In the genomic region with DNA sequence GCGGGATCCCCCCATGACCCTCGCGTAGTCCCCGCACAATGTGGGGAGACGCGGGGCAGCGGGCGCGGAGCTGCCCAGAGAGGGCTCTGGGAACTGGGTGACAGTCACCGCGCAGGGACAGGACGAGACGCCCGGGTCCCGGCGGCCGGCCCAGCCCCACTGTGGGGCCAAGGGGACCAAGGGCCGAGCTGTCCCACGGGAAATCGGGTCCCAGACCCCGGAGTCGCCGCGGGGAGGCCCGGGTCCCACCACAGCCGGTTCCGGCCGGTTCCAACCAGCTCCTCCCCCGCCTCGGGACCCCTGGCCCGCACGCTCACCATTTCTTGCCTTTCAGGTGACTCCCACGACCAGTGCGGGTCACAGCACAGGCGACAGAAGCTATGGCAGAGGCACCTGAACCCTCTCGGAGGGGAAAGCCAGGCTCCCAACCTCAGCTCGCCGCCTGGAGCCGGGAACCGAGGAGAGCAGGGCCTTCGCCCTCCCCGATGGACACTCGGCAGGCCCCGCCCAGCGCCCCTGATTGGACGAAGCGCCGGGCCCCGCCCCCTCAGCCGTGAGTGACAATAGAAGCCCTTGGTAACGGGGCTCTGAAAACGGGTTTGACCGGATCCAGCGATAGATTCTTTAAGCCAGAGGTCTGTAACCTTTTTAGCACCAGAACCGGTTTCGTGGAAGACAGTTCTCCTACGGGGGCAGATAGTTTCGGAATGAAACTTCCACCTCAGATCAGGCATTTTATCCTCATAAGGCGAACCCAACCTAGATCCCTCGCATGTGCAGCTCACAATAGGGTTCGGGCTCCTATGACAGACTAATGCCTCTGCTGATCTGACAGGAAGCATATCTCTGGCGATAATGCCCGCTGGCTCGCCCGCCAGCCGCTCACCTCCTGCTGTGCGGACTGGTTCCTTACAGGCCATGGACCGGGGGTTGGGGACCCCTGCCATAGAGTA, we compare ENCODE assay signal across 8 cellular contexts. TPM values are rescaled to one million over a fixed set of nuclear protein-coding genes. Genes with fewer than 3 reads are reported as not detected.
DNase-seq lines count a peak whose midpoint lies in the region; ATAC-seq, FAIRE-seq and TF ChIP-seq lines count a peak whose summit lies in the region.

A gene (minus strand): TSS at position 460 of the 953 bp plus-strand sequence. CDS start 140 bp downstream, at position 320.

- peaks cover 2% of the 10 kb centered on the region for H3K9me3 Mint-ChIP-seq in activated CD4-positive, alpha-beta T cell treated with anti-CD3 and anti-CD28 coated beads for 36 hours (ENCODE audit: low read depth)

- intact Hi-C loops in activated CD4-positive, alpha-beta T cell treated with anti-CD3 and anti-CD28 coated beads for 36 hours (cut with DNase I, micrococcal nuclease): loop anchor here (1.0 to 5.0 kb wide), 3 partner anchors 33 to 112 kb away; no protein-coding TSS in a partner anchor
- intact Hi-C loops in spleen (cut with DNase I; ENCODE audit: low total_unique reads): no loop called here

- H3K4me3 ChIP-seq in choroid plexus epithelial cell (ENCODE audit: low read depth, low read length) (peak within 1 kb of the TSS; percentile 94), keratinocyte (ENCODE audit: control insufficient read depth in 2 of 3, extremely low read depth in 1 of 3, insufficient read depth in 2 of 3, low read depth in 1 of 3, low read length in 3 of 3) (peak within 1 kb of the TSS; percentile 85 to 93 (median 90)), spleen (peak within 1 kb of the TSS; percentile 55 to 86 (median 70))

- peak; percentile 86 for ATAC-seq in HG02588 (IDR thresholded peaks at IDR 0.05; ENCODE audit: unreplicated experiment)
- ATAC-seq in activated CD4-positive, alpha-beta T cell treated with anti-CD3 and anti-CD28 coated beads for 36 hours: peak; percentile 97

- H3K4me1 Mint-ChIP-seq in activated CD4-positive, alpha-beta T cell treated with anti-CD3 and anti-CD28 coated beads for 36 hours: peaks cover 9% of the 10 kb centered on the region

- peak; percentile 69 for FAIRE-seq in keratinocyte (lab: Jason Lieb, UNC)

- peak within 1 kb of the TSS; percentile 98 for H2AFZ ChIP-seq in keratinocyte (ENCODE audit: control insufficient read depth, low read length)

- TF ChIP-seq CTCF in choroid plexus epithelial cell (conservative IDR thresholded peaks at IDR 0.05; ENCODE audit: low read depth, low read length) (peak; percentile 14), keratinocyte (optimal IDR thresholded peaks at IDR 0.05 in 1 of 3, IDR thresholded peaks at IDR 0.05 in 1 of 3, conservative IDR thresholded peaks at IDR 0.05 in 1 of 3; ENCODE audit: extremely low read depth in 1 of 3, insufficient read depth in 2 of 3, low read length in 3 of 3) (no peak), spleen (IDR thresholded peaks at IDR 0.05 in 8 of 11, conservative IDR thresholded peaks at IDR 0.05 in 3 of 11) (peak in 1 of 11 experiments; percentile 9)

- H3K79me2 ChIP-seq in keratinocyte (ENCODE audit: control insufficient read depth, insufficient read depth, low read length): peaks cover 2% of the 10 kb centered on the region

- H3K9me1 ChIP-seq in keratinocyte (ENCODE audit: control insufficient read depth, extremely low read depth, insufficient read depth, low read length): no peaks in the 10 kb centered on the region

- peak within 1 kb of the TSS; percentile 88 for H3K4me2 ChIP-seq in keratinocyte (ENCODE audit: control insufficient read depth, extremely low read depth, insufficient read depth, low read depth, low read length)

- H3K36me3 ChIP-seq in keratinocyte (ENCODE audit: control insufficient read depth in 2 of 2, extremely low read depth in 1 of 2, insufficient read depth in 2 of 2, low read length in 2 of 2): no peaks in the 10 kb centered on the region
- H3K36me3 ChIP-seq in spleen: no peaks in the 10 kb centered on the region

- CTCF ChIA-PET in activated CD4-positive, alpha-beta T cell treated with anti-CD3 and anti-CD28 coated beads for 36 hours (lab: Charles Lee): interaction anchor here (0.6 to 1.8 kb wide), 7 partner anchors 24 to 350 kb away, joined by 3 to 6 read pairs (median 3); a partner anchor contains a TSS

- peak within 1 kb of the TSS; percentile 82 for H3K27ac Mint-ChIP-seq in activated CD4-positive, alpha-beta T cell treated with anti-CD3 and anti-CD28 coated beads for 36 hours

- DNase-seq in GDM1 (lab: John Stamatoyannopoulos, UW) (peak; percentile 72), NCI-H2196 (lab: John Stamatoyannopoulos, UW; ENCODE audit: unreplicated experiment) (peak; percentile 96), choroid plexus epithelial cell (ENCODE audit: low read depth) (peak; percentile 85), keratinocyte (ENCODE audit: low read depth, low spot score) (peak; percentile 28), spleen (peak; percentile 94), RPMI8226 (no peak)
- peak; percentile 89 for DNase-seq in activated CD4-positive, alpha-beta T cell treated with anti-CD3 and anti-CD28 coated beads for 36 hours

- dilution Hi-C loops in keratinocyte (cut with MboI; ENCODE audit: extremely low pct_ligation_motif_present, low sequenced_read_pairs): no loop called here

- H3K9me3 ChIP-seq in keratinocyte (ENCODE audit: control insufficient read depth, low read depth, low read length) (no peaks in the 10 kb centered on the region), spleen (peaks cover 0 to 27% (median under 1%) of the 10 kb centered on the region in 8 donors)

- H3K9ac ChIP-seq in keratinocyte (ENCODE audit: control insufficient read depth, extremely low read depth, insufficient read depth, low read length): peak within 1 kb of the TSS; percentile 84

- H3K36me3 Mint-ChIP-seq in activated CD4-positive, alpha-beta T cell treated with anti-CD3 and anti-CD28 coated beads for 36 hours (ENCODE audit: low read depth): no peaks in the 10 kb centered on the region

- peak in 1 of 3 donors; percentile 8 for TF ChIP-seq POLR2A in spleen (IDR thresholded peaks at IDR 0.05)

- H3K4me1 ChIP-seq in keratinocyte (ENCODE audit: control insufficient read depth, extremely low read depth, insufficient read depth, low read length) (peaks cover 4% of the 10 kb centered on the region), spleen (peaks cover 0 to 32% (median 22%) of the 10 kb centered on the region in 6 donors)

- H3K27ac ChIP-seq in keratinocyte (ENCODE audit: control insufficient read depth, insufficient read depth, low read length): peak within 1 kb of the TSS; percentile 56
- H3K27ac ChIP-seq in spleen: peak within 1 kb of the TSS; percentile 67 to 88 (median 83)

- peaks cover 3% of the 10 kb centered on the region for H3K27me3 Mint-ChIP-seq in activated CD4-positive, alpha-beta T cell treated with anti-CD3 and anti-CD28 coated beads for 36 hours

- no peaks in the 10 kb centered on the region for H4K20me1 ChIP-seq in keratinocyte (ENCODE audit: control insufficient read depth, extremely low read depth, insufficient read depth, low read length)

- H3K27me3 ChIP-seq in keratinocyte (ENCODE audit: control insufficient read depth, extremely low read depth, insufficient read depth, low read length) (no peaks in the 10 kb centered on the region), spleen (replicated peaks in 1 of 7) (peaks cover 0 to 10% (median 0%) of the 10 kb centered on the region in 7 donors)

- WGBS in spleen, 5 donors: 1 to 5% (median 1%) methylated on average over 35 to 68 of the region's 68 CpGs

- POLR2A ChIA-PET in activated CD4-positive, alpha-beta T cell treated with anti-CD3 and anti-CD28 coated beads for 36 hours (lab: Charles Lee): interaction anchor here (0.8 to 1.7 kb wide), 2 partner anchors 47 to 459 kb away, joined by 4 to 8 read pairs; no protein-coding TSS in a partner anchor

- H3K4me3 Mint-ChIP-seq in activated CD4-positive, alpha-beta T cell treated with anti-CD3 and anti-CD28 coated beads for 36 hours: peak within 1 kb of the TSS; percentile 77

RNA-seq across cellular contexts. Expression of the gene that starts here (rescaled TPM):
- total RNA-seq in activated CD4-positive, alpha-beta T cell treated with anti-CD3 and anti-CD28 coated beads for 36 hours: 1 to 10 TPM; 1.2 to 1.5 TPM
- polyA plus RNA-seq in keratinocyte (3.6 to 4.7 TPM (median 4.5 TPM) in 3 replicates), spleen (1 to 10 TPM; 2.4 to 4.7 (median 3.3) TPM)
- 4.0 TPM for polyA plus RNA-seq in keratinocyte (2011; ENCODE audit: low read depth)
- 3.4 and 3.5 TPM in 2 replicates for polyA plus RNA-seq in keratinocyte (2011; cell fraction: cytosol; rRNA removed)
- polyA plus RNA-seq in keratinocyte (2011; cell fraction: nucleus; rRNA removed): 7.8 and 8.1 TPM in 2 replicates
- 3.0 and 6.0 TPM in 2 replicates for polyA plus RNA-seq in keratinocyte (2012; ENCODE audit: low replicate concordance)
- polyA minus RNA-seq in keratinocyte: 0.46 to 4.7 TPM (median 4.3 TPM) in 3 replicates
- polyA minus RNA-seq in keratinocyte (2011; cell fraction: cytosol; rRNA and poly(A)+ RNA removed): 1.2 TPM
- polyA minus RNA-seq in keratinocyte (2011; cell fraction: nucleus; rRNA and poly(A)+ RNA removed): 3.5 and 6.2 TPM in 2 replicates
- 1 to 10 TPM; 3.4 to 7.7 (median 6.4) TPM for total RNA-seq in spleen
